In genomic region chr7:2990949-2991470, GRCh38 we compare ENCODE assay signal across 1 cellular context.
TF ChIP-seq lines count a peak whose summit lies in the region.

No MANE protein-coding gene starts in this region.

TF ChIP-seq in IMR-90, 13 proteins besides CTCF, POLR2A, EP300 and RAD21:
- TF ChIP-seq MAFK (IDR thresholded peaks at IDR 0.05; ENCODE audit: low read depth, low read length) = peak; percentile 36; the same call in 1 of the 2 replicates
- TF ChIP-seq NFE2L2 (IDR thresholded peaks at IDR 0.05; ENCODE audit: low read depth, low read length) = no peak
TF ChIP-seq in IMR-90: peak in this region for 1.
